ENCODE assay signal across 8 cellular contexts in genomic region chr1:153922838-153923652, GRCh38. TPM values are rescaled to one million over a fixed set of nuclear protein-coding genes. Genes with fewer than 3 reads are reported as not detected.
DNase-seq lines count a peak whose midpoint lies in the region; ATAC-seq and TF ChIP-seq lines count a peak whose summit lies in the region.

Gene GATAD2B (minus strand): TSS chr1:153922972. CDS start chr1:153828347, 94,625 bp downstream.

- H3K9ac ChIP-seq in liver (ENCODE audit: low read depth in 1 of 2, low read length in 2 of 2) = peak within 1 kb of the TSS; percentile 80 to 97

- peak; percentile 94 for ATAC-seq in GM19395 (IDR thresholded peaks at IDR 0.05; ENCODE audit: unreplicated experiment)
- ATAC-seq in HG03565 (IDR thresholded peaks at IDR 0.05; ENCODE audit: unreplicated experiment) = peak; percentile 86

- DNase-seq in NCI-H774 (lab: John Stamatoyannopoulos, UW) (peak; percentile 100), dermis microvascular lymphatic vessel endothelial cell (ENCODE audit: low read depth in 2 of 2) (peak; percentile 100)
- DNase-seq in activated CD4-positive, alpha-beta T cell treated with anti-CD3 and anti-CD28 coated beads, Interleukin-2, amount 50 U/mL, for 4 hours = peak; percentile 98
- peak; percentile 100 for DNase-seq in stimulated activated CD4-positive, alpha-beta T cell treated with anti-CD3 and anti-CD28 coated beads, Interleukin-4, amount 100 ng/mL, for 24 hours

- no peaks in the 10 kb centered on the region for H3K9me3 ChIP-seq in liver (ENCODE audit: control insufficient read depth in 4 of 4, low read length in 3 of 4)

- H3K27me3 ChIP-seq in liver (ENCODE audit: control insufficient read depth in 4 of 4, insufficient read depth in 4 of 4, low read length in 3 of 4) = no peaks in the 10 kb centered on the region

- H3K27ac ChIP-seq in C4-2B = peak within 1 kb of the TSS; percentile 84
- H3K27ac ChIP-seq in liver (ENCODE audit: low read depth in 1 of 2, low read length in 2 of 2) = peak within 1 kb of the TSS; percentile 77 to 86

- peaks cover 0 to 3% (median under 1%) of the 10 kb centered on the region in 4 donors for H3K36me3 ChIP-seq in liver (ENCODE audit: control insufficient read depth in 4 of 4, insufficient read depth in 3 of 4, low read depth in 1 of 4, low read length in 3 of 4)

- WGBS in liver = under 1% methylated on average over 61 of the region's 61 CpGs

- peak; percentile 45 to 50 for TF ChIP-seq RAD21 in liver (IDR thresholded peaks at IDR 0.05)

- peak within 1 kb of the TSS; percentile 83 to 99 (median 98) for H3K4me3 ChIP-seq in liver (ENCODE audit: low read depth in 1 of 3, low read length in 3 of 3)

- TF ChIP-seq CTCF in C4-2B (conservative IDR thresholded peaks at IDR 0.05) (no peak), liver (IDR thresholded peaks at IDR 0.05; ENCODE audit: low read depth, low read length, missing input control) (no peak)

- H3K4me1 ChIP-seq in liver (ENCODE audit: control insufficient read depth in 4 of 4, insufficient read depth in 4 of 4, low read length in 3 of 4) = peaks cover 13 to 32% (median 28%) of the 10 kb centered on the region in 4 donors

TF ChIP-seq in liver, 16 proteins besides CTCF, POLR2A, EP300 and RAD21:
- TF ChIP-seq SP1 (IDR thresholded peaks at IDR 0.05) (peak; percentile 95), HNF4A (conservative IDR thresholded peaks at IDR 0.05) (peak in 1 of 2 donors; percentile 44), TAF1 (conservative IDR thresholded peaks at IDR 0.05) (peak; percentile 70), YY1 (IDR thresholded peaks at IDR 0.05) (peak; percentile 93), FOXA2 (IDR thresholded peaks at IDR 0.05) (no peak), GABPA (IDR thresholded peaks at IDR 0.05 in 1 of 2, conservative IDR thresholded peaks at IDR 0.05 in 1 of 2) (peak; percentile 26 to 66), RXRA (IDR thresholded peaks at IDR 0.05) (peak; percentile 52 to 65), HNF4G (IDR thresholded peaks at IDR 0.05) (no peak), NR2F2 (IDR thresholded peaks at IDR 0.05) (peak; percentile 79), JUND (IDR thresholded peaks at IDR 0.05) (peak in 1 of 2 donors; percentile 14), FOXA1 (IDR thresholded peaks at IDR 0.05) (peak; percentile 4), MAX (IDR thresholded peaks at IDR 0.05) (peak; percentile 51), EGR1 (IDR thresholded peaks at IDR 0.05; ENCODE audit: low read depth in 2 of 2) (peak; percentile 88 to 89)
- TF ChIP-seq, protein P1, sequence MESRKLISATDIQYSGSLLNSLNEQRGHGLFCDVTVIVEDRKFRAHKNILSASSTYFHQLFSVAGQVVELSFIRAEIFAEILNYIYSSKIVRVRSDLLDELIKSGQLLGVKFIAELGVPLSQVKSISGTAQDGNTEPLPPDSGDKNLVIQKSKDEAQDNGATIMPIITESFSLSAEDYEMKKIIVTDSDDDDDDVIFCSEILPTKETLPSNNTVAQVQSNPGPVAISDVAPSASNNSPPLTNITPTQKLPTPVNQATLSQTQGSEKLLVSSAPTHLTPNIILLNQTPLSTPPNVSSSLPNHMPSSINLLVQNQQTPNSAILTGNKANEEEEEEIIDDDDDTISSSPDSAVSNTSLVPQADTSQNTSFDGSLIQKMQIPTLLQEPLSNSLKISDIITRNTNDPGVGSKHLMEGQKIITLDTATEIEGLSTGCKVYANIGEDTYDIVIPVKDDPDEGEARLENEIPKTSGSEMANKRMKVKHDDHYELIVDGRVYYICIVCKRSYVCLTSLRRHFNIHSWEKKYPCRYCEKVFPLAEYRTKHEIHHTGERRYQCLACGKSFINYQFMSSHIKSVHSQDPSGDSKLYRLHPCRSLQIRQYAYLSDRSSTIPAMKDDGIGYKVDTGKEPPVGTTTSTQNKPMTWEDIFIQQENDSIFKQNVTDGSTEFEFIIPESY (IDR thresholded peaks at IDR 0.05) = peak; percentile 90
- TF ChIP-seq, protein P2, sequence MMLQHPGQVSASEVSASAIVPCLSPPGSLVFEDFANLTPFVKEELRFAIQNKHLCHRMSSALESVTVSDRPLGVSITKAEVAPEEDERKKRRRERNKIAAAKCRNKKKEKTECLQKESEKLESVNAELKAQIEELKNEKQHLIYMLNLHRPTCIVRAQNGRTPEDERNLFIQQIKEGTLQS (IDR thresholded peaks at IDR 0.05) = no peak
- TF ChIP-seq, protein P3, sequence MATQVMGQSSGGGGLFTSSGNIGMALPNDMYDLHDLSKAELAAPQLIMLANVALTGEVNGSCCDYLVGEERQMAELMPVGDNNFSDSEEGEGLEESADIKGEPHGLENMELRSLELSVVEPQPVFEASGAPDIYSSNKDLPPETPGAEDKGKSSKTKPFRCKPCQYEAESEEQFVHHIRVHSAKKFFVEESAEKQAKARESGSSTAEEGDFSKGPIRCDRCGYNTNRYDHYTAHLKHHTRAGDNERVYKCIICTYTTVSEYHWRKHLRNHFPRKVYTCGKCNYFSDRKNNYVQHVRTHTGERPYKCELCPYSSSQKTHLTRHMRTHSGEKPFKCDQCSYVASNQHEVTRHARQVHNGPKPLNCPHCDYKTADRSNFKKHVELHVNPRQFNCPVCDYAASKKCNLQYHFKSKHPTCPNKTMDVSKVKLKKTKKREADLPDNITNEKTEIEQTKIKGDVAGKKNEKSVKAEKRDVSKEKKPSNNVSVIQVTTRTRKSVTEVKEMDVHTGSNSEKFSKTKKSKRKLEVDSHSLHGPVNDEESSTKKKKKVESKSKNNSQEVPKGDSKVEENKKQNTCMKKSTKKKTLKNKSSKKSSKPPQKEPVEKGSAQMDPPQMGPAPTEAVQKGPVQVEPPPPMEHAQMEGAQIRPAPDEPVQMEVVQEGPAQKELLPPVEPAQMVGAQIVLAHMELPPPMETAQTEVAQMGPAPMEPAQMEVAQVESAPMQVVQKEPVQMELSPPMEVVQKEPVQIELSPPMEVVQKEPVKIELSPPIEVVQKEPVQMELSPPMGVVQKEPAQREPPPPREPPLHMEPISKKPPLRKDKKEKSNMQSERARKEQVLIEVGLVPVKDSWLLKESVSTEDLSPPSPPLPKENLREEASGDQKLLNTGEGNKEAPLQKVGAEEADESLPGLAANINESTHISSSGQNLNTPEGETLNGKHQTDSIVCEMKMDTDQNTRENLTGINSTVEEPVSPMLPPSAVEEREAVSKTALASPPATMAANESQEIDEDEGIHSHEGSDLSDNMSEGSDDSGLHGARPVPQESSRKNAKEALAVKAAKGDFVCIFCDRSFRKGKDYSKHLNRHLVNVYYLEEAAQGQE (IDR thresholded peaks at IDR 0.05) = peak; percentile 67

RNA-seq across cellular contexts. Expression of gene GATAD2B, which starts in this region (rescaled TPM):
- total RNA-seq in dermis microvascular lymphatic vessel endothelial cell = 4.0 and 6.2 TPM in 2 replicates
- total RNA-seq in liver = 1 to 10 TPM; 4.4 to 4.9 TPM
- polyA plus RNA-seq in liver = 1 to 10 TPM; 3.2 to 3.5 TPM

Comparison
In these comparisons a context has a peak if more than half of its experiments do, and no peak if none do; other contexts are left out.
1. Peak in every context shown above with its lines: DNase-seq, ATAC-seq, H3K4me3 ChIP-seq and H3K27ac ChIP-seq.